Comparison of ENCODE assay signal across 28 cellular contexts in the genomic region with DNA sequence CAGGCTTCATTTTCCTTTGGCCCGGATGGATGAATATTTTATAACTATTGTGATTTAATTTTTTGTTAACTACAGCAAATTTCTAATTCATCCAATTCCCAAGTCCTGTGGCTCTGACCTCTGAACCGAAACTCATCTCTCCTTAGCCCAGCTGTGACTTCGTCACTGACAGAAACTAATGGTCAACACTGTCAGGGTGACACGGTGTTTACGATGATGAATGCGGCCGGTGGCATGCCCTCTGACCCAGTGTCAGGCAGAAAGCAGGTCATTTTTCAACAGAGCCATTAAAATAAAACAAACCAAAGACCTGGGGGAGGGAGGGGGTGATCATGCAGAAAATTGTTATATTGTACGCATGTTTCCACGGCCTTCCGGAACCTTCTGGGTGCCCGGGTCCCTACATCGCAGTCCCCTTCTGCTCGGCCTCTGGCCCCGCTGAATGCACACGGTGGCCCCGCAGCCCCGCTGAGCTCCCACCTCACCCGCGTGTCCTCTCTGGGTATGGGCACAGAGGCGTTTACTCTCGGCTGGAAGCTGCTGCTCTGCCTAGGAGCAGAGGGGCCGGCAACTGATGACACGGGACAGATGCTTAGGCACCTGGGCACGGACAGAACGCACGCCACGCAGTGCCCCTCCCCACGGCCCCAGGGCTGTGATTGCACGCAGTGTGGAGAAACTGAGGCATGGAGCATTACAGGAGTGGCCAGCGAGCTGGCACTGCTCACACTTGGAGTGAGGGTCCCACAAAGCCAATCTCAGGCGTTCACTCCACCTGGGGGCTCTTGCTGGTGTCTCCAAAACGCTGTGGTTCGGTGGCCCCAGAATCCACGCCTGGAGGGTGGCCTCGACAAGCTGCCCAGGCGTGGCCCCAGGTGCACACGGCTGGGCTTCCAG. TPM values are rescaled to one million over a fixed set of nuclear protein-coding genes. Genes with fewer than 3 reads are reported as not detected.
"Had no signal": no experiment of that assay in that cellular context is flagged by ENCODE, and none has a peak within 500 bp of the region (broad histone marks: within the 10 kb centered on the region; RNA-seq: fewer than 3 reads in every experiment).

No MANE protein-coding gene starts in this region.

- H3K4me1 ChIP-seq: gastrocnemius medialis, tibial artery had no signal

- H3K27me3 Mint-ChIP-seq: activated naive CD8-positive, alpha-beta T cell treated with anti-CD3 and anti-CD28 coated beads for 36 hours; activated T-helper 17 cell treated with anti-CD3 and anti-CD28 coated beads, Interleukin-2, amount 50 U/mL, for 72 hours; stimulated activated naive CD8-positive, alpha-beta T cell treated with anti-CD3 and anti-CD28 coated beads, Interleukin-15, amount 100 ng/mL, for 72 hours had no signal

- H3K4me1 Mint-ChIP-seq: activated naive CD8-positive, alpha-beta T cell treated with anti-CD3 and anti-CD28 coated beads for 36 hours; activated T-helper 17 cell treated with anti-CD3 and anti-CD28 coated beads, Interleukin-2, amount 50 U/mL, for 72 hours; endodermal cell; natural killer cell; stimulated activated naive CD8-positive, alpha-beta T cell treated with anti-CD3 and anti-CD28 coated beads, Interleukin-15, amount 100 ng/mL, for 72 hours had no signal

- H3K4me3 Mint-ChIP-seq: activated CD8-positive, alpha-beta T cell treated with anti-CD3 and anti-CD28 coated beads, Interleukin-2, amount 10 ng/mL, durations not matched to agents 7 days and 5 days; activated naive CD8-positive, alpha-beta T cell treated with anti-CD3 and anti-CD28 coated beads for 36 hours; activated T-helper 17 cell treated with anti-CD3 and anti-CD28 coated beads, Interleukin-2, amount 50 U/mL, for 72 hours; endodermal cell; natural killer cell; stimulated activated effector memory CD8-positive, alpha-beta T cell treated with anti-CD3 and anti-CD28 coated beads, Interleukin-12 subunit alpha, Interleukin-12 subunit beta, amount 100 ng/mL, for 72 hours; stimulated activated naive CD8-positive, alpha-beta T cell treated with anti-CD3 and anti-CD28 coated beads, Interleukin-15, amount 100 ng/mL, for 72 hours had no signal

- H3K9me3 ChIP-seq: esophagus squamous epithelium, gastrocnemius medialis, neutrophil, ovary, tibial artery had no signal

- H3K27ac ChIP-seq: coronary artery, esophagus squamous epithelium, gastrocnemius medialis, neutrophil, ovary, tibial artery, WERI-Rb-1 had no signal

- H3K27ac Mint-ChIP-seq: activated CD8-positive, alpha-beta T cell treated with anti-CD3 and anti-CD28 coated beads, Interleukin-2, amount 10 ng/mL, durations not matched to agents 7 days and 5 days; activated naive CD8-positive, alpha-beta T cell treated with anti-CD3 and anti-CD28 coated beads for 36 hours; activated T-helper 17 cell treated with anti-CD3 and anti-CD28 coated beads, Interleukin-2, amount 50 U/mL, for 72 hours; endodermal cell; natural killer cell; stimulated activated effector memory CD8-positive, alpha-beta T cell treated with anti-CD3 and anti-CD28 coated beads, Interleukin-12 subunit alpha, Interleukin-12 subunit beta, amount 100 ng/mL, for 72 hours; stimulated activated naive CD8-positive, alpha-beta T cell treated with anti-CD3 and anti-CD28 coated beads, Interleukin-15, amount 100 ng/mL, for 72 hours had no signal

- FAIRE-seq: astrocyte, small intestine, TTC549 had no signal

- DNase-seq: activated CD4-positive, alpha-beta T cell treated with anti-CD3 and anti-CD28 coated beads for 1 hour; activated CD4-positive, alpha-beta T cell treated with anti-CD3 and anti-CD28 coated beads, Interleukin-2, amount 50 U/mL, for 1 hour; activated CD8-positive, alpha-beta T cell treated with anti-CD3 and anti-CD28 coated beads, Interleukin-2, amount 10 ng/mL, durations not matched to agents 7 days and 5 days; activated naive CD4-positive, alpha-beta T cell; activated naive CD8-positive, alpha-beta T cell treated with anti-CD3 and anti-CD28 coated beads for 36 hours; activated T-cell treated with anti-CD3 and anti-CD28 coated beads, Interleukin-2, amount 50 U/mL, for 1 hour; endodermal cell; esophagus squamous epithelium; gastrocnemius medialis; hippocampal formation; left colon; midbrain; natural killer cell; ovary; small intestine; stimulated activated CD4-positive, alpha-beta T cell treated with anti-CD3 and anti-CD28 coated beads, Interleukin-2, amount 100 ng/mL, for 24 hours; stimulated activated naive CD8-positive, alpha-beta T cell treated with anti-CD3 and anti-CD28 coated beads, Interleukin-15, amount 100 ng/mL, for 72 hours; tibial artery; WERI-Rb-1 had no signal

- H3K36me3 Mint-ChIP-seq: activated naive CD8-positive, alpha-beta T cell treated with anti-CD3 and anti-CD28 coated beads for 36 hours; natural killer cell; stimulated activated effector memory CD8-positive, alpha-beta T cell treated with anti-CD3 and anti-CD28 coated beads, Interleukin-12 subunit alpha, Interleukin-12 subunit beta, amount 100 ng/mL, for 72 hours had no signal

- H3K9me3 Mint-ChIP-seq: activated naive CD8-positive, alpha-beta T cell treated with anti-CD3 and anti-CD28 coated beads for 36 hours; activated T-helper 17 cell treated with anti-CD3 and anti-CD28 coated beads, Interleukin-2, amount 50 U/mL, for 72 hours; endodermal cell; natural killer cell; stimulated activated effector memory CD8-positive, alpha-beta T cell treated with anti-CD3 and anti-CD28 coated beads, Interleukin-12 subunit alpha, Interleukin-12 subunit beta, amount 100 ng/mL, for 72 hours; stimulated activated naive CD8-positive, alpha-beta T cell treated with anti-CD3 and anti-CD28 coated beads, Interleukin-15, amount 100 ng/mL, for 72 hours had no signal

- H3K36me3 ChIP-seq: esophagus squamous epithelium, gastrocnemius medialis, neutrophil, ovary, tibial artery, WERI-Rb-1 had no signal

- ATAC-seq: activated CD8-positive, alpha-beta T cell treated with anti-CD3 and anti-CD28 coated beads, Interleukin-2, amount 10 ng/mL, durations not matched to agents 7 days and 5 days; activated T-helper 17 cell treated with anti-CD3 and anti-CD28 coated beads, Interleukin-2, amount 50 U/mL, for 72 hours; gastrocnemius medialis; natural killer cell; sciatic nerve; stimulated activated effector memory CD8-positive, alpha-beta T cell treated with anti-CD3 and anti-CD28 coated beads, Interleukin-12 subunit alpha, Interleukin-12 subunit beta, amount 100 ng/mL, for 72 hours; stimulated activated naive CD8-positive, alpha-beta T cell treated with anti-CD3 and anti-CD28 coated beads, Interleukin-15, amount 100 ng/mL, for 72 hours had no signal

- H3K4me3 ChIP-seq: coronary artery, gastrocnemius medialis, ovary, tibial artery had no signal

- H3K27me3 ChIP-seq: neutrophil, ovary had no signal

RNA-seq across cellular contexts. Expression of a gene that starts 8.1 kb away (rescaled TPM):
- total RNA-seq: activated CD8-positive, alpha-beta T cell treated with anti-CD3 and anti-CD28 coated beads, Interleukin-2, amount 10 ng/mL, durations not matched to agents 7 days and 5 days; activated naive CD8-positive, alpha-beta T cell treated with anti-CD3 and anti-CD28 coated beads for 36 hours; esophagus squamous epithelium; gastrocnemius medialis; lung microvascular endothelial cell; pulmonary artery endothelial cell had no signal
